ENCODE assay signal across 17 cellular contexts in genomic region chr17:40937384-40937819, GRCh38. TPM values are rescaled to one million over a fixed set of nuclear protein-coding genes. Genes with fewer than 3 reads are reported as not detected.
DNase-seq lines count a peak whose midpoint lies in the region; ATAC-seq and TF ChIP-seq lines count a peak whose summit lies in the region.
"Had no signal": no experiment of that assay in that cellular context is flagged by ENCODE, and none has a peak within 500 bp of the region (broad histone marks: within the 10 kb centered on the region; RNA-seq: fewer than 3 reads in every experiment).

A gene with protein sequence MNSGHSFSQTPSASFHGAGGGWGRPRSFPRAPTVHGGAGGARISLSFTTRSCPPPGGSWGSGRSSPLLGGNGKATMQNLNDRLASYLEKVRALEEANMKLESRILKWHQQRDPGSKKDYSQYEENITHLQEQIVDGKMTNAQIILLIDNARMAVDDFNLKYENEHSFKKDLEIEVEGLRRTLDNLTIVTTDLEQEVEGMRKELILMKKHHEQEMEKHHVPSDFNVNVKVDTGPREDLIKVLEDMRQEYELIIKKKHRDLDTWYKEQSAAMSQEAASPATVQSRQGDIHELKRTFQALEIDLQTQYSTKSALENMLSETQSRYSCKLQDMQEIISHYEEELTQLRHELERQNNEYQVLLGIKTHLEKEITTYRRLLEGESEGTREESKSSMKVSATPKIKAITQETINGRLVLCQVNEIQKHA (minus strand): TSS chr17:40937646. CDS start chr17:40936603, 1,043 bp downstream.

- peaks cover 6 to 10% (median 8%) of the 10 kb centered on the region in 3 donors for H3K27me3 Mint-ChIP-seq in CD14-positive monocyte (ENCODE audit: low read depth in 3 of 3)
- peaks cover 51% of the 10 kb centered on the region for H3K27me3 Mint-ChIP-seq in endodermal cell (ENCODE audit: insufficient read depth)
- peaks cover 7% of the 10 kb centered on the region for H3K27me3 Mint-ChIP-seq in nephron progenitor cell (ENCODE audit: low read depth, poor library complexity)

- no peaks in the 10 kb centered on the region for H3K36me3 ChIP-seq in endodermal cell (ENCODE audit: control insufficient read depth, insufficient read depth, low read length)
- no peaks in the 10 kb centered on the region for H3K36me3 ChIP-seq in colonic mucosa
- H3K36me3 ChIP-seq: lower lobe of right lung, Peyer's patch, thyroid gland had no signal

- peaks cover 14% of the 10 kb centered on the region for H3K4me1 Mint-ChIP-seq in CD14-positive monocyte
- H3K4me1 Mint-ChIP-seq in endodermal cell: peaks cover 13% of the 10 kb centered on the region
- H3K4me1 Mint-ChIP-seq in nephron progenitor cell: peaks cover 15% of the 10 kb centered on the region
- H3K4me1 Mint-ChIP-seq: activated naive CD8-positive, alpha-beta T cell treated with anti-CD3 and anti-CD28 coated beads, Interleukin-2, amount 10 ng/mL, durations not matched to agents 7 days and 5 days had no signal

- no peak within 1 kb of the TSS for H3K4me3 ChIP-seq in endodermal cell (ENCODE audit: low read length)
- H3K4me3 ChIP-seq in colonic mucosa: no peak within 1 kb of the TSS
- H3K4me3 ChIP-seq: lower lobe of right lung, Peyer's patch, thyroid gland had no signal

- intact Hi-C loops in CD14-positive monocyte (cut with micrococcal nuclease) (no loop called here), colonic mucosa (cut with DNase I) (no loop called here)

- H3K27ac Mint-ChIP-seq in CD14-positive monocyte: peak within 1 kb of the TSS; percentile 2 to 82 (median 62)
- peak within 1 kb of the TSS; percentile 72 for H3K27ac Mint-ChIP-seq in endodermal cell
- H3K27ac Mint-ChIP-seq in nephron progenitor cell: peak within 1 kb of the TSS; percentile 71
- H3K27ac Mint-ChIP-seq: activated naive CD8-positive, alpha-beta T cell treated with anti-CD3 and anti-CD28 coated beads, Interleukin-2, amount 10 ng/mL, durations not matched to agents 7 days and 5 days had no signal

- H3K4me3 Mint-ChIP-seq in CD14-positive monocyte (no peak within 1 kb of the TSS), endodermal cell (no peak within 1 kb of the TSS), nephron progenitor cell (no peak within 1 kb of the TSS)
- H3K4me3 Mint-ChIP-seq: activated naive CD8-positive, alpha-beta T cell treated with anti-CD3 and anti-CD28 coated beads, Interleukin-2, amount 10 ng/mL, durations not matched to agents 7 days and 5 days had no signal

- no peak within 1 kb of the TSS for H3K9ac ChIP-seq in endodermal cell (ENCODE audit: extremely low read depth, low read length, poor library complexity, severe bottlenecking)
- no peak within 1 kb of the TSS for H3K9ac ChIP-seq in colonic mucosa (ENCODE audit: low read depth in 2 of 2, low read length in 2 of 2)

- peak; percentile 50 for TF ChIP-seq EP300 in Ishikawa (IDR thresholded peaks at IDR 0.05; ENCODE audit: borderline replicate concordance)

- TF ChIP-seq CTCF in CD14-positive monocyte (IDR thresholded peaks at IDR 0.05) (no peak), endodermal cell (conservative IDR thresholded peaks at IDR 0.05) (no peak), nephron progenitor cell (IDR thresholded peaks at IDR 0.05) (no peak), colonic mucosa (IDR thresholded peaks at IDR 0.05) (no peak)

- H3K9me3 ChIP-seq in endodermal cell (ENCODE audit: control insufficient read depth, low read length) (no peaks in the 10 kb centered on the region), colonic mucosa (no peaks in the 10 kb centered on the region)
- H3K9me3 ChIP-seq: lower lobe of right lung, Peyer's patch, thyroid gland had no signal

- H3K4me1 ChIP-seq in endodermal cell (ENCODE audit: control insufficient read depth, insufficient read depth, low read length): no peaks in the 10 kb centered on the region
- no peaks in the 10 kb centered on the region for H3K4me1 ChIP-seq in colonic mucosa
- H3K4me1 ChIP-seq: lower lobe of right lung, Peyer's patch had no signal

- H3K27me3 ChIP-seq in endodermal cell (ENCODE audit: control insufficient read depth, insufficient read depth, low read length, poor library complexity, severe bottlenecking) (peaks cover 68% of the 10 kb centered on the region), colonic mucosa (no peaks in the 10 kb centered on the region)
- H3K27me3 ChIP-seq: Peyer's patch, thyroid gland had no signal

- DNase-seq in CD14-positive monocyte (ENCODE audit: low spot score): no peak
- peak; percentile 78 for DNase-seq in endodermal cell
- DNase-seq in nephron progenitor cell: peak; percentile 15
- DNase-seq in colonic mucosa: no peak
- DNase-seq: activated naive CD8-positive, alpha-beta T cell treated with anti-CD3 and anti-CD28 coated beads, Interleukin-2, amount 10 ng/mL, durations not matched to agents 7 days and 5 days; DMS 273 treated with DMSO at 0.1 percent for 48 hours; erythroblast; lower lobe of right lung; NCI-H1048; NCI-H446; occipital lobe; Peyer's patch; thyroid gland had no signal

- ATAC-seq in HG03521 (IDR thresholded peaks at IDR 0.05; ENCODE audit: unreplicated experiment) (no peak), HG03135 (IDR thresholded peaks at IDR 0.05; ENCODE audit: unreplicated experiment) (no peak), GM19023 (IDR thresholded peaks at IDR 0.05; ENCODE audit: unreplicated experiment) (no peak)

- H3K9me3 Mint-ChIP-seq in CD14-positive monocyte (peaks cover under 1 to 8% (median 2%) of the 10 kb centered on the region in 7 donors), endodermal cell (no peaks in the 10 kb centered on the region), nephron progenitor cell (no peaks in the 10 kb centered on the region)
- H3K9me3 Mint-ChIP-seq: activated naive CD8-positive, alpha-beta T cell treated with anti-CD3 and anti-CD28 coated beads, Interleukin-2, amount 10 ng/mL, durations not matched to agents 7 days and 5 days had no signal

- TF ChIP-seq RAD21 in Ishikawa (IDR thresholded peaks at IDR 0.05; ENCODE audit: low read depth): no peak

- no peak within 1 kb of the TSS for H3K27ac ChIP-seq in endodermal cell (ENCODE audit: low read depth, low read length)
- no peak within 1 kb of the TSS for H3K27ac ChIP-seq in colonic mucosa
- H3K27ac ChIP-seq: lower lobe of right lung, Peyer's patch, thyroid gland had no signal

- no peaks in the 10 kb centered on the region for H3K36me3 Mint-ChIP-seq in CD14-positive monocyte
- H3K36me3 Mint-ChIP-seq in endodermal cell (ENCODE audit: low read depth): no peaks in the 10 kb centered on the region
- no peaks in the 10 kb centered on the region for H3K36me3 Mint-ChIP-seq in nephron progenitor cell (ENCODE audit: low read depth)
- H3K36me3 Mint-ChIP-seq: activated naive CD8-positive, alpha-beta T cell treated with anti-CD3 and anti-CD28 coated beads, Interleukin-2, amount 10 ng/mL, durations not matched to agents 7 days and 5 days had no signal

- WGBS in endodermal cell (ENCODE audit: insufficient coverage in 1 of 2, insufficient read length in 1 of 2), 2 experiments: 36 to 67% methylated on average over 3 to 9 of the region's 9 CpGs

TF ChIP-seq in Ishikawa, 13 proteins besides CTCF, POLR2A, EP300 and RAD21:
- TF ChIP-seq TEAD4 (IDR thresholded peaks at IDR 0.05): peak; percentile 48
- TF ChIP-seq NFIC (IDR thresholded peaks at IDR 0.05): peak; percentile 58
- no peak for TF ChIP-seq CEBPB (IDR thresholded peaks at IDR 0.05)
- TF ChIP-seq MAX (IDR thresholded peaks at IDR 0.05): peak; percentile 79
- no peak for TF ChIP-seq REST (IDR thresholded peaks at IDR 0.05; ENCODE audit: low read depth)
- TF ChIP-seq EGR1 (IDR thresholded peaks at IDR 0.05): peak; percentile 74
- no peak for TF ChIP-seq TAF1 (IDR thresholded peaks at IDR 0.05; ENCODE audit: low read depth)
- no peak for TF ChIP-seq ZBTB7A (IDR thresholded peaks at IDR 0.05; ENCODE audit: low read depth)
- TF ChIP-seq USF1 (IDR thresholded peaks at IDR 0.05): peak; percentile 81
- TF ChIP-seq TCF12 (IDR thresholded peaks at IDR 0.05; ENCODE audit: low read depth): peak; percentile 59; the same call in 1 of the 2 replicates
- TF ChIP-seq FOXM1 (IDR thresholded peaks at IDR 0.05; ENCODE audit: borderline replicate concordance, low read depth): no peak

RNA-seq across cellular contexts. Expression of the gene that starts here (rescaled TPM):
- 1 to 10 TPM; 1.7 to 7.6 TPM for polyA plus RNA-seq in CD14-positive monocyte
- total RNA-seq in endodermal cell: not detected
- not detected for polyA plus RNA-seq in endodermal cell (2013, experiment 1 of 2)
- not detected for polyA plus RNA-seq in endodermal cell (2013, experiment 2 of 2)
- 1 to 10 TPM in 1 of 2 donors, under 1 TPM in 1; 0.27 to 1.2 TPM for total RNA-seq in colonic mucosa
- total RNA-seq: activated naive CD8-positive, alpha-beta T cell treated with anti-CD3 and anti-CD28 coated beads, Interleukin-2, amount 10 ng/mL, durations not matched to agents 7 days and 5 days had no signal

Comparison
In these comparisons a context has a peak if more than half of its experiments do, and no peak if none do; other contexts are left out.
1. Peak in DNase-seq in endodermal cell; RNA of the gene not detected or under 1 TPM.